Comparison of ENCODE assay signal across 26 cellular contexts in genomic region chr2:198975779-198976178, GRCh38.
"Had no signal": no experiment of that assay in that cellular context is flagged by ENCODE, and none has a peak within 500 bp of the region (broad histone marks: within the 10 kb centered on the region; RNA-seq: fewer than 3 reads in every experiment).

No MANE protein-coding gene starts in this region.

- H3K4me1 ChIP-seq: stomach, suprapubic skin, testis, thyroid gland, tibial artery, tibial nerve, transverse colon, upper lobe of left lung, upper lobe of right lung, uterus, vagina had no signal

- H3K27ac ChIP-seq: stomach, suprapubic skin, testis, thoracic aorta, thyroid gland, tibial artery, tibial nerve, transverse colon, upper lobe of left lung, upper lobe of right lung, uterus, vagina had no signal

- H3K9me3 ChIP-seq: testis, thyroid gland, vagina had no signal

- ATAC-seq: stimulated activated effector memory CD8-positive, alpha-beta T cell treated with anti-CD3 and anti-CD28 coated beads, Interleukin-12 subunit alpha, Interleukin-12 subunit beta, amount 100 ng/mL, for 72 hours; stimulated activated memory B cell treated with anti-CD40 and anti-IgM and Interleukin-4, amounts not matched to agents 10 μg/mL and 1 μg/mL and 100 μg/mL, for 72 hours; stimulated activated naive B cell treated with anti-CD40 and anti-IgM and Interleukin-4, amounts not matched to agents 10 μg/mL and 1 μg/mL and 100 μg/mL, for 72 hours; stimulated activated naive CD8-positive, alpha-beta T cell treated with anti-CD3 and anti-CD28 coated beads, Interleukin-15, amount 100 ng/mL, for 72 hours; stimulated activated naive CD8-positive, alpha-beta T cell treated with anti-CD3 and anti-CD28 coated beads, Interleukin-15, Interleukin-2, amounts not matched to agents 100 U/mL and 50 U/mL, for 24 hours; upper lobe of right lung had no signal

- H3K36me3 ChIP-seq: stomach, suprapubic skin, thoracic aorta, thyroid gland, tibial artery, tibial nerve, transverse colon, upper lobe of left lung, upper lobe of right lung, uterus, vagina had no signal

- DNase-seq: stimulated activated CD4-positive, alpha-beta T cell treated with anti-CD3 and anti-CD28 coated beads, Interleukin-2, amount 100 ng/mL, for 48 hours; stimulated activated CD4-positive, alpha-beta T cell treated with anti-CD3 and anti-CD28 coated beads, Interleukin-4, amount 100 ng/mL, for 1 hour; stimulated activated CD4-positive, alpha-beta T cell treated with anti-CD3 and anti-CD28 coated beads, Interleukin-4, amount 100 ng/mL, for 24 hours; stimulated activated CD4-positive, alpha-beta T cell treated with anti-CD3 and anti-CD28 coated beads, Interleukin-4, amount 100 ng/mL, for 4 hours; stimulated activated CD8-positive, alpha-beta memory T cell treated with anti-CD3 and anti-CD28 coated beads, Interleukin-4, amount 100 ng/mL, for 48 hours; stimulated activated naive B cell treated with anti-CD40 and anti-IgM and Interleukin-4, amounts not matched to agents 10 μg/mL and 1 μg/mL and 100 μg/mL, for 72 hours; stimulated activated naive CD4-positive, alpha-beta T cell; stimulated activated naive CD4-positive, alpha-beta T cell treated with Interleukin-2 at 50 U/mL for 16 hours; stimulated activated naive CD8-positive, alpha-beta T cell treated with anti-CD3 and anti-CD28 coated beads, Interleukin-15, amount 100 ng/mL, for 72 hours; stimulated activated naive CD8-positive, alpha-beta T cell treated with anti-CD3 and anti-CD28 coated beads, Interleukin-15, Interleukin-2, amounts not matched to agents 100 U/mL and 50 U/mL, for 24 hours; stomach; substantia nigra; testis; thyroid gland; tibial artery; transverse colon; trophoblast cell; upper lobe of left lung; upper lobe of right lung; uterus had no signal

- H3K27me3 ChIP-seq: stomach, suprapubic skin, testis, thyroid gland, tibial artery, tibial nerve, transverse colon, upper lobe of left lung, upper lobe of right lung, uterus, vagina had no signal

- H3K4me3 ChIP-seq: stomach, suprapubic skin, testis, thoracic aorta, thyroid gland, tibial artery, tibial nerve, transverse colon, upper lobe of left lung, upper lobe of right lung, uterus, vagina had no signal
